In the genomic region with DNA sequence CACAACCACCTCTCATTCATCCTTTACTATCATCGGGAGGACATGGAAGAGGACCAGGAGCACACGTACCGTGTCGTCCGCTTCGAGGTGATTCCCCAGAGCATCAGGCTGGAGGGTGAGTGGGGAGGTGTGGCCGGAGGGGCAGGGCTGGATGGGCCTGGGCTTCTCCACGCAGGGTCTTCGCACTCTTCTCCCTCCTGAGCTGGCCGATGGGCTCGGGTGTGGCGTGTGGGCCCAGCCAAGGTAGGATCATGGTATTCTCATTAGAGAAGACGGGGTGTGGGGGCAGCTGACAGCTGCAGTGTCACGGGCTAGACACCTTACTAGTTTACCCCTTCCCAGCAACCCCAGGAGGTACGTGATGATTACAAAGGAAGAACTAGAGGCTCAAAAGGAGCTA, we compare ENCODE assay signal across 19 cellular contexts.
"Had no signal": no experiment of that assay in that cellular context is flagged by ENCODE, and none has a peak within 500 bp of the region (broad histone marks: within the 10 kb centered on the region; RNA-seq: fewer than 3 reads in every experiment).

No MANE protein-coding gene starts in this region.

- H3K27me3 Mint-ChIP-seq: progenitor cell of endocrine pancreas; stimulated activated memory B cell treated with anti-CD40 and anti-IgM and Interleukin-4, amounts not matched to agents 10 μg/mL and 1 μg/mL and 100 μg/mL, for 72 hours; stimulated activated naive CD8-positive, alpha-beta T cell treated with anti-CD3 and anti-CD28 coated beads, Interleukin-15, Interleukin-2, amounts not matched to agents 100 ng/mL and 50 ng/mL, for 24 hours had no signal

- DNase-seq: cortex of kidney; foreskin keratinocyte; hypothalamus; immature natural killer cell; left ventricle myocardium superior; lower lobe of right lung; natural killer cell; stimulated activated CD4-positive, alpha-beta T cell treated with anti-CD3 and anti-CD28 coated beads, Interleukin-4, amount 100 ng/mL, for 4 hours; transverse colon had no signal

- H3K27me3 ChIP-seq: foreskin keratinocyte, sigmoid colon, suprapubic skin, transverse colon, vagina had no signal

- H3K9me3 ChIP-seq: lower lobe of right lung, sigmoid colon, suprapubic skin, transverse colon, vagina had no signal

- H3K9me3 Mint-ChIP-seq: immature natural killer cell; natural killer cell; neural crest cell; stimulated activated memory B cell treated with anti-CD40 and anti-IgM and Interleukin-4, amounts not matched to agents 10 μg/mL and 1 μg/mL and 100 μg/mL, for 72 hours; stimulated activated naive CD8-positive, alpha-beta T cell treated with anti-CD3 and anti-CD28 coated beads, Interleukin-15, Interleukin-2, amounts not matched to agents 100 ng/mL and 50 ng/mL, for 24 hours had no signal

- H3K4me1 ChIP-seq: foreskin keratinocyte, lower lobe of right lung, sigmoid colon, suprapubic skin, transverse colon, vagina had no signal

- H3K4me1 Mint-ChIP-seq: immature natural killer cell, neural crest cell had no signal

- H3K27ac ChIP-seq: epithelial cell of prostate, foreskin keratinocyte, lower lobe of right lung, parathyroid adenoma, sigmoid colon, suprapubic skin, transverse colon, vagina had no signal

- H3K4me3 Mint-ChIP-seq: immature natural killer cell; natural killer cell; neural crest cell; stimulated activated memory B cell treated with anti-CD40 and anti-IgM and Interleukin-4, amounts not matched to agents 10 μg/mL and 1 μg/mL and 100 μg/mL, for 72 hours; stimulated activated naive CD8-positive, alpha-beta T cell treated with anti-CD3 and anti-CD28 coated beads, Interleukin-15, Interleukin-2, amounts not matched to agents 100 ng/mL and 50 ng/mL, for 24 hours had no signal

- H3K27ac Mint-ChIP-seq: immature natural killer cell; natural killer cell; progenitor cell of endocrine pancreas; stimulated activated memory B cell treated with anti-CD40 and anti-IgM and Interleukin-4, amounts not matched to agents 10 μg/mL and 1 μg/mL and 100 μg/mL, for 72 hours had no signal

- H3K4me3 ChIP-seq: lower lobe of right lung, sigmoid colon, suprapubic skin, transverse colon, vagina had no signal

- ATAC-seq: esophagus mucosa; foreskin keratinocyte; left ventricle myocardium superior; lower lobe of right lung; natural killer cell; stimulated activated memory B cell treated with anti-CD40 and anti-IgM and Interleukin-4, amounts not matched to agents 10 μg/mL and 1 μg/mL and 100 μg/mL, for 72 hours had no signal
